In the genomic region with DNA sequence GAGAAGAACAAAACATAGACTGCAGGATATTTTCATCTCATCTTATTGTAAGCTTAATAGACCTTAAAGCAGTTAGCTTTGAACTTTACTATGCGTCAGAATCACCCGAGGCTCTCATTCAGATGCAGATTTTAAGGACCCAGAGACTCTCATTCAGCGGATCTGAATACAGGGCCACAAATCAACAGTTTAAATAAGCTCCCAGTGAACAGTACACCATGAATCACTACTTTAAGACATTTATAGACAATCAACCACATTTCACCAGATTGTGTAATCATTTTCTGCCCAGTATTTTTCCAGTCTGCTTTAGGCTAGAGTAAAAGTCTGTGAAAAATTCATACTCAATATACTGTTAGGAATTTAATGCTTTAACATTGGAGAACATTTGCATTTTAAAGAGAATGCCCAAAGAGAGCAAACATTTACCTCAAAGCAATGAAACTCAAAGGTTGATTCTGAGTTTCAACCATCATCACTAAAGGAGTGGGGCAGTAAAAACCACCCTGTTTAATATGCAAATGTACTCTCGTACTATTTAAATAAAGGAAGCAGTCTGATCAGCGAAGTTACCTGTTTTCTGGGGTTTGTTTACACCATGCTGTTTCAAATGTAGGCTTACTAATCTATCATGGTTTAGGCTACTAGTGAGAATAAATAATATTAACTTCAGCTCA, we compare ENCODE assay signal across 10 cellular contexts. TPM values are rescaled to one million over a fixed set of nuclear protein-coding genes. Genes with fewer than 3 reads are reported as not detected.
DNase-seq lines count a peak whose midpoint lies in the region; ATAC-seq and TF ChIP-seq lines count a peak whose summit lies in the region.
"Had no signal": no experiment of that assay in that cellular context is flagged by ENCODE, and none has a peak within 500 bp of the region (broad histone marks: within the 10 kb centered on the region; RNA-seq: fewer than 3 reads in every experiment).

No MANE protein-coding gene starts in this region.

- H3K9me3 ChIP-seq in SK-N-MC (ENCODE audit: low read depth, low read length) (no peaks in the 10 kb centered on the region), left lung (no peaks in the 10 kb centered on the region)

- H3K4me3 ChIP-seq in SK-N-MC (peak overlapping the region; percentile 52), left lung (no peak overlapping the region)

- no peak overlapping the region for H3K9ac ChIP-seq in SK-N-MC (ENCODE audit: insufficient read length)

- no peak for TF ChIP-seq CTCF in left lung (IDR thresholded peaks at IDR 0.05)

- H3K36me3 ChIP-seq in SK-N-MC (ENCODE audit: insufficient read depth, low read length), result no peaks in the 10 kb centered on the region
- H3K36me3 ChIP-seq in left lung, result no peaks in the 10 kb centered on the region

- peak overlapping the region; percentile 83 for H3K27ac ChIP-seq in SK-N-MC
- H3K27ac ChIP-seq in left lung, result no peak overlapping the region

- DNase-seq in ELR (ENCODE audit: low read depth) (peak; percentile 88), SK-N-MC (ENCODE audit: low read depth, low spot score) (peak; percentile 98), left lung (no peak), ACHN (no peak), midbrain (lab: John Stamatoyannopoulos, UW) (no peak)
- DNase-seq: activated T-cell treated with anti-CD3 and anti-CD28 coated beads, Interleukin-2, amount 50 U/mL, for 24 hours; NCI-H187 treated with DMSO at 0.1 percent for 48 hours had no signal

- peak; percentile 64 for ATAC-seq in HG02870 (IDR thresholded peaks at IDR 0.05; ENCODE audit: unreplicated experiment)
- peak; percentile 22 for ATAC-seq in left lung
- no peak for ATAC-seq in GM21447 (IDR thresholded peaks at IDR 0.05; ENCODE audit: unreplicated experiment)
- ATAC-seq in HG03571 (IDR thresholded peaks at IDR 0.05; ENCODE audit: unreplicated experiment), result no peak

- intact Hi-C loops in left lung (cut with DNase I), result no loop called here

- no peaks in the 10 kb centered on the region for H3K27me3 ChIP-seq in left lung

- in situ Hi-C loops in ACHN (cut with HindIII; ENCODE audit: low pct_ligation_motif_present, low pct_unique_long_range_greater_than_20kb, low sequenced_read_pairs), result no loop called here

- H3K4me1 ChIP-seq in left lung, result no peaks in the 10 kb centered on the region

RNA-seq across cellular contexts. Expression of gene ALPK2, which starts 11.0 kb away (rescaled TPM):
- 1 to 10 TPM in 1 of 2 donors, under 1 TPM in 1; 0.60 to 1.2 TPM for total RNA-seq in left lung

RNA-seq across cellular contexts. Expression of gene MALT1, which starts 31.4 kb away (rescaled TPM):
- total RNA-seq in left lung, result 10 to 100 TPM; 17.1 to 23.0 TPM

Comparison
In these comparisons a context has a peak if more than half of its experiments do, and no peak if none do; other contexts are left out.
1. DNase-seq: peak in ELR (single experiment) and SK-N-MC (single experiment); none in left lung (0 of 2), ACHN (single experiment) and midbrain (single experiment).
2. ATAC-seq: peak in HG02870 (single experiment) and left lung (single experiment); none in GM21447 (single experiment) and HG03571 (single experiment).